ENCODE assay signal across 8 cellular contexts in the genomic region with DNA sequence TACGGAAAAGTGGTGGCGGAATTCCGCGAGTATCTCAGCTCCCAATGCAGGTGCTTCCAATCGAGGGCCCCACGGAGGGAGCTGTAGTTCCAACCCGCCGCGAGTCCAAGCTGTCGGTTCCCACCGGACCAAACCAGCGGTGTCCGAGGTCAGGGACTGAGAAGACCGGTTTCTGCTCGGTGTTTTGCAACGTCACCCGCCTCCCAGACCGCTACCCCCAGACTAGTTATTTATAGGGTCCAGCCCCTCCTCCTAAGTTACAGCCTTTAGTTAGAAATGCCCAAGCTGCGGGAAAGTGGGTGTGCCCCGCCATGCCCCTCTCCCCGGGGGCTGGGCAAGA. TPM values are rescaled to one million over a fixed set of nuclear protein-coding genes. Genes with fewer than 3 reads are reported as not detected.
DNase-seq lines count a peak whose midpoint lies in the region; ATAC-seq and TF ChIP-seq lines count a peak whose summit lies in the region.

No MANE protein-coding gene starts in this region.

- peaks cover 39% of the 10 kb centered on the region for H3K4me1 ChIP-seq in CD4-positive, alpha-beta memory T cell (ENCODE audit: insufficient read depth, low read length)
- H3K4me1 ChIP-seq in effector memory CD4-positive, alpha-beta T cell (ENCODE audit: control insufficient read depth, insufficient read depth, low read length, poor library complexity, severe bottlenecking) = peaks cover 27% of the 10 kb centered on the region

- H3K36me3 ChIP-seq in CD4-positive, alpha-beta memory T cell (ENCODE audit: insufficient read depth, low read length) = no peaks in the 10 kb centered on the region
- H3K36me3 ChIP-seq in effector memory CD4-positive, alpha-beta T cell (ENCODE audit: control insufficient read depth, insufficient read depth, low read length) = no peaks in the 10 kb centered on the region

- peak overlapping the region in 6 of 7 donors; percentile 52 to 93 (median 77) for H3K27ac Mint-ChIP-seq in CD4-positive, alpha-beta memory T cell
- H3K27ac Mint-ChIP-seq in naive B cell = peak overlapping the region in 1 of 6 donors; percentile 36

- peak overlapping the region; percentile 92 to 98 (median 94) for H3K4me3 Mint-ChIP-seq in CD4-positive, alpha-beta memory T cell
- H3K4me3 Mint-ChIP-seq in naive B cell = peak overlapping the region; percentile 83 to 97 (median 93)

- no peak overlapping the region for H3K27ac ChIP-seq in CD4-positive, alpha-beta memory T cell (ENCODE audit: low read depth, low read length)
- no peak overlapping the region for H3K27ac ChIP-seq in effector memory CD4-positive, alpha-beta T cell (ENCODE audit: insufficient read depth, low read length, poor library complexity, severe bottlenecking)

- DNase-seq in CD4-positive, alpha-beta memory T cell = no peak
- DNase-seq in NB4 (ENCODE audit: low read depth) (peak; percentile 77), naive B cell (no peak), kidney glomerular epithelial cell (lab: John Stamatoyannopoulos, UW) (no peak), amniotic stem cell (lab: John Stamatoyannopoulos, UW) (no peak)
- DNase-seq in effector memory CD4-positive, alpha-beta T cell = no peak

- peaks cover 0 to 1% (median 0%) of the 10 kb centered on the region in 8 donors for H3K9me3 Mint-ChIP-seq in CD4-positive, alpha-beta memory T cell
- H3K9me3 Mint-ChIP-seq in naive B cell = no peaks in the 10 kb centered on the region

- no peaks in the 10 kb centered on the region for H3K27me3 Mint-ChIP-seq in CD4-positive, alpha-beta memory T cell
- peaks cover 0 to 20% (median 4%) of the 10 kb centered on the region in 3 donors for H3K27me3 Mint-ChIP-seq in naive B cell

- no peak for TF ChIP-seq POLR2A in NB4 (IDR thresholded peaks at IDR 0.05; ENCODE audit: extremely low read depth, insufficient read length)

- intact Hi-C loops in CD4-positive, alpha-beta memory T cell (cut with micrococcal nuclease) = loop anchor here (1.0 to 5.0 kb wide), 5 partner anchors 199 to 1355 kb away; a partner anchor contains a TSS

- CTCF ChIA-PET in CD4-positive, alpha-beta memory T cell (lab: Charles Lee; ENCODE audit: partially characterized antibody) = interaction anchor here (0.8 to 8.2 kb wide), 10 partner anchors 11 to 564 kb away, joined by 3 to 88 read pairs (median 4); no protein-coding TSS in a partner anchor

- no peaks in the 10 kb centered on the region for H3K9me3 ChIP-seq in CD4-positive, alpha-beta memory T cell (ENCODE audit: control insufficient read depth in 1 of 2, low read length in 2 of 2)
- H3K9me3 ChIP-seq in effector memory CD4-positive, alpha-beta T cell (ENCODE audit: control insufficient read depth, low read length) = no peaks in the 10 kb centered on the region

- POLR2A ChIA-PET in CD4-positive, alpha-beta memory T cell (lab: Charles Lee; ENCODE audit: partially characterized antibody) = interaction anchor here (0.7 to 4.3 kb wide), 6 partner anchors 45 to 329 kb away, joined by 3 to 33 read pairs (median 6); a partner anchor contains a TSS

- no peak for TF ChIP-seq CTCF in NB4 (IDR thresholded peaks at IDR 0.05; ENCODE audit: low read depth, low read length)

- peaks cover 33 to 55% (median 45%) of the 10 kb centered on the region in 4 donors for H3K4me1 Mint-ChIP-seq in CD4-positive, alpha-beta memory T cell
- H3K4me1 Mint-ChIP-seq in naive B cell = peaks cover 35 to 47% (median 36%) of the 10 kb centered on the region in 3 donors

- no peaks in the 10 kb centered on the region for H3K27me3 ChIP-seq in CD4-positive, alpha-beta memory T cell (ENCODE audit: insufficient read depth, low read length)
- H3K27me3 ChIP-seq in effector memory CD4-positive, alpha-beta T cell (replicated peaks; ENCODE audit: control insufficient read depth, insufficient read depth, low read length, poor library complexity, severe bottlenecking) = no peaks in the 10 kb centered on the region

- peak overlapping the region; percentile 70 to 77 for H3K4me3 ChIP-seq in CD4-positive, alpha-beta memory T cell (ENCODE audit: low read length in 2 of 2)
- peak overlapping the region; percentile 78 for H3K4me3 ChIP-seq in NB4 (ENCODE audit: low read depth, low read length)
- H3K4me3 ChIP-seq in effector memory CD4-positive, alpha-beta T cell (ENCODE audit: insufficient read depth, low read depth, low read length, poor library complexity, severe bottlenecking) = peak overlapping the region; percentile 74

- peaks cover 0 to 6% of the 10 kb centered on the region in 2 donors for H3K36me3 Mint-ChIP-seq in CD4-positive, alpha-beta memory T cell
- H3K36me3 Mint-ChIP-seq in naive B cell = no peaks in the 10 kb centered on the region

- ATAC-seq in naive B cell (ENCODE audit: low read depth in 2 of 2) = no peak
- no peak for ATAC-seq in HG02970 (IDR thresholded peaks at IDR 0.05; ENCODE audit: low FRiP score, unreplicated experiment)
- ATAC-seq in GM18520 (IDR thresholded peaks at IDR 0.05; ENCODE audit: unreplicated experiment) = no peak

RNA-seq across cellular contexts. Expression of a gene that starts 0.7 kb away (rescaled TPM):
- 1 to 10 TPM; 1.3 to 1.4 TPM for total RNA-seq in CD4-positive, alpha-beta memory T cell
- polyA plus RNA-seq in CD4-positive, alpha-beta memory T cell = under 1 TPM; 0.09 to 0.55 TPM
- polyA plus RNA-seq in naive B cell (ENCODE audit: low read depth in 6 of 6) = under 1 TPM in 2 of 6 donors, not detected in 4; 0.08 to 0.25 TPM

RNA-seq across cellular contexts. Expression of a gene that starts 48.0 kb away (rescaled TPM):
- total RNA-seq in CD4-positive, alpha-beta memory T cell = 10 to 100 TPM; 21.0 TPM
- 10 to 100 TPM; 26.2 to 29.3 TPM for polyA plus RNA-seq in CD4-positive, alpha-beta memory T cell
- polyA plus RNA-seq in naive B cell (ENCODE audit: low read depth in 6 of 6) = 10 to 100 TPM in 5 of 6 donors, 1 to 10 TPM in 1; 8.6 to 37.0 (median 20.0) TPM

RNA-seq across cellular contexts. Expression of a gene that starts 48.3 kb away (rescaled TPM):
- total RNA-seq in CD4-positive, alpha-beta memory T cell = under 1 TPM; 0.22 to 0.32 TPM
- not detected for polyA plus RNA-seq in CD4-positive, alpha-beta memory T cell
- under 1 TPM in 5 of 6 donors, not detected in 1; 0.07 to 0.21 (median 0.12) TPM for polyA plus RNA-seq in naive B cell (ENCODE audit: low read depth in 6 of 6)
